In genomic region chr5:141476132-141476909, GRCh38 we compare ENCODE assay signal across 8 cellular contexts. TPM values are rescaled to one million over a fixed set of nuclear protein-coding genes. Genes with fewer than 3 reads are reported as not detected.
DNase-seq lines count a peak whose midpoint lies in the region; ATAC-seq lines count a peak whose summit lies in the region.

No MANE protein-coding gene starts in this region.

- H3K36me3 Mint-ChIP-seq in activated CD4-positive, alpha-beta T cell treated with anti-CD3 and anti-CD28 coated beads, Interleukin-2, amount 10 ng/mL, durations not matched to agents 7 days and 5 days (ENCODE audit: low read depth), result peaks cover 7% of the 10 kb centered on the region

- peak; percentile 26 for ATAC-seq in HG02571 (IDR thresholded peaks at IDR 0.05; ENCODE audit: unreplicated experiment)

- H3K4me1 Mint-ChIP-seq in activated CD4-positive, alpha-beta T cell treated with anti-CD3 and anti-CD28 coated beads, Interleukin-2, amount 10 ng/mL, durations not matched to agents 7 days and 5 days, result peaks cover 19% of the 10 kb centered on the region

- CTCF ChIA-PET in activated CD4-positive, alpha-beta T cell treated with anti-CD3 and anti-CD28 coated beads, Interleukin-2, amount 10 ng/mL, durations not matched to agents 7 days and 5 days (lab: Charles Lee), result interaction anchor here (0.7 to 2.4 kb wide), 3 partner anchors 9 to 17 kb away, joined by 3 to 6 read pairs (median 3); partner anchors contain the start of gene PCDHGC4

- POLR2A ChIA-PET in activated CD4-positive, alpha-beta T cell treated with anti-CD3 and anti-CD28 coated beads, Interleukin-2, amount 10 ng/mL, durations not matched to agents 7 days and 5 days (lab: Charles Lee), result no interaction called here

- H3K4me3 ChIP-seq in iPS-11a (ENCODE audit: low read depth, low read length), result peak overlapping the region; percentile 17
- peak overlapping the region; percentile 73 for H3K4me3 ChIP-seq in skeletal muscle cell (ENCODE audit: low read depth, low read length)

- H3K4me3 Mint-ChIP-seq in activated CD4-positive, alpha-beta T cell treated with anti-CD3 and anti-CD28 coated beads, Interleukin-2, amount 10 ng/mL, durations not matched to agents 7 days and 5 days, result peak overlapping the region; percentile 69

- peak overlapping the region; percentile 46 for H3K27ac Mint-ChIP-seq in activated CD4-positive, alpha-beta T cell treated with anti-CD3 and anti-CD28 coated beads, Interleukin-2, amount 10 ng/mL, durations not matched to agents 7 days and 5 days

- no peak for DNase-seq in activated CD4-positive, alpha-beta T cell treated with anti-CD3 and anti-CD28 coated beads, Interleukin-2, amount 10 ng/mL, durations not matched to agents 7 days and 5 days
- no peak for DNase-seq in activated CD4-positive, alpha-beta T cell treated with anti-CD3 and anti-CD28 coated beads for 48 hours
- DNase-seq in NCI-H146 treated with DMSO at 0.1 percent for 48 hours (lab: John Stamatoyannopoulos, UW; ENCODE audit: unreplicated experiment) (peak; percentile 20), astrocyte of the hippocampus (ENCODE audit: low read depth, low spot score) (peak; percentile 86), skeletal muscle cell (ENCODE audit: low read depth) (peak; percentile 52), NCI-H1930 (lab: John Stamatoyannopoulos, UW) (no peak)

- H3K9me3 Mint-ChIP-seq in activated CD4-positive, alpha-beta T cell treated with anti-CD3 and anti-CD28 coated beads, Interleukin-2, amount 10 ng/mL, durations not matched to agents 7 days and 5 days, result no peaks in the 10 kb centered on the region

- H3K27me3 Mint-ChIP-seq in activated CD4-positive, alpha-beta T cell treated with anti-CD3 and anti-CD28 coated beads, Interleukin-2, amount 10 ng/mL, durations not matched to agents 7 days and 5 days, result peaks cover 68% of the 10 kb centered on the region

RNA-seq across cellular contexts. Expression of gene PCDHGC3, which starts 0.6 kb away (rescaled TPM):
- total RNA-seq in activated CD4-positive, alpha-beta T cell treated with anti-CD3 and anti-CD28 coated beads, Interleukin-2, amount 10 ng/mL, durations not matched to agents 7 days and 5 days, result not detected

RNA-seq across cellular contexts. Expression of gene PCDHGC4, which starts 8.5 kb away (rescaled TPM):
- total RNA-seq in activated CD4-positive, alpha-beta T cell treated with anti-CD3 and anti-CD28 coated beads, Interleukin-2, amount 10 ng/mL, durations not matched to agents 7 days and 5 days, result not detected

RNA-seq across cellular contexts. Expression of gene PCDHGC5, which starts 12.6 kb away (rescaled TPM):
- not detected for total RNA-seq in activated CD4-positive, alpha-beta T cell treated with anti-CD3 and anti-CD28 coated beads, Interleukin-2, amount 10 ng/mL, durations not matched to agents 7 days and 5 days

RNA-seq across cellular contexts. Expression of gene PCDHGA12, which starts 46.0 kb away (rescaled TPM):
- not detected for total RNA-seq in activated CD4-positive, alpha-beta T cell treated with anti-CD3 and anti-CD28 coated beads, Interleukin-2, amount 10 ng/mL, durations not matched to agents 7 days and 5 days

RNA-seq across cellular contexts. Expression of gene PCDHGA11, which starts 55.5 kb away (rescaled TPM):
- not detected for total RNA-seq in activated CD4-positive, alpha-beta T cell treated with anti-CD3 and anti-CD28 coated beads, Interleukin-2, amount 10 ng/mL, durations not matched to agents 7 days and 5 days

Comparison
In these comparisons a context has a peak if more than half of its experiments do, and no peak if none do; other contexts are left out.
1. DNase-seq: peak in NCI-H146 treated with DMSO at 0.1 percent for 48 hours (single experiment), astrocyte of the hippocampus (single experiment) and skeletal muscle cell (single experiment); none in activated CD4-positive, alpha-beta T cell treated with anti-CD3 and anti-CD28 coated beads, Interleukin-2, amount 10 ng/mL, durations not matched to agents 7 days and 5 days (single experiment), activated CD4-positive, alpha-beta T cell treated with anti-CD3 and anti-CD28 coated beads for 48 hours (single experiment) and NCI-H1930 (0 of 2).